In the genomic region with DNA sequence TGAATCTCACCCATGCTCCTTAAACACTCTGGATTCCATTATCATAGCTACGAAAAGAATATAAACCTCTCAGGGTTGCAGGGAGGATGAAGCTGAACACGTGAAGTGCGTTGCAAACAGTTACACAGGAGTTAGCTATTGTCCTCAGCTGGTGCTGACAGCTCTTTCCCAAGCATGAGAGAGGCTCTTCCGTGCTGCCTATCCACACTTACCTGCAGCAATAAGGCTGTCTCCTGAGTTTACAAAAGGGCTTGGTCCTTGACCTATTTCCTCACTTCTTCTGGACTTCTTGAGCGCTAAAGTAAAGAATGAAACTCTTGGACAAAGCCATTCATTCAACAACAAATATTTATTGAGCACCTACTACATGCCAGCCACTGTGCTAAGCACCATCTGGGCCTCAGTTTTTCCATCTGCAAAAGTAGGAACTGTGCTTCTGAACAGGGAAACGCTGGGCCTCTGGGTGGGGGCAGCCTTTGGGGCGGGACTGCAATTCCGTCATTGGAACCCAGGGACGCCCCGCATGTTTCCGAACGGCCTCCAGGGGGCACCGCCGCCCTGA, we compare ENCODE assay signal across 8 cellular contexts. TPM values are rescaled to one million over a fixed set of nuclear protein-coding genes. Genes with fewer than 3 reads are reported as not detected.
DNase-seq lines count a peak whose midpoint lies in the region; ATAC-seq and TF ChIP-seq lines count a peak whose summit lies in the region.

No MANE protein-coding gene starts in this region.

- no peaks in the 10 kb centered on the region for H3K9me3 Mint-ChIP-seq in activated T-helper 2 cell treated with anti-CD3 and anti-CD28 coated beads, Interferon-gamma antibody, Interleukin-2, Interleukin-4, amounts not matched to agents 10 μg/mL and 5 μg/mL and 100 μg/mL, durations not matched to agents 14 hours and 24 hours and 36 hours
- H3K9me3 Mint-ChIP-seq in neural crest cell = no peaks in the 10 kb centered on the region

- H3K36me3 ChIP-seq in NT2/D1 (ENCODE audit: insufficient read depth, insufficient read length, low read length) = peaks cover 18% of the 10 kb centered on the region

- intact Hi-C loops in activated T-helper 2 cell treated with anti-CD3 and anti-CD28 coated beads, Interferon-gamma antibody, Interleukin-2, Interleukin-4, amounts not matched to agents 10 μg/mL and 5 μg/mL and 100 μg/mL, durations not matched to agents 14 hours and 24 hours and 36 hours (cut with micrococcal nuclease) = loop anchor here (1.0 to 5.0 kb wide), 4 partner anchors 69 to 166 kb away; a partner anchor contains a TSS

- peaks cover 47% of the 10 kb centered on the region; the same call in 1 of the 2 replicates for H3K9me3 ChIP-seq in NT2/D1 (ENCODE audit: insufficient read depth, low read length)

- DNase-seq in DMS153 (lab: John Stamatoyannopoulos, UW) (peak; percentile 67), HFF-Myc (ENCODE audit: extremely low read depth, low read depth) (peak; percentile 63), NT2/D1 (ENCODE audit: low read depth, low spot score) (peak; percentile 70), fibroblast of pulmonary artery (ENCODE audit: low read depth) (peak; percentile 89), neural crest cell (ENCODE audit: low read depth, low spot score) (peak; percentile 86), substantia nigra (lab: John Stamatoyannopoulos, UW) (peak in 29 of 49 donors; percentile 43 to 90 (median 82))
- DNase-seq in activated T-helper 2 cell treated with anti-CD3 and anti-CD28 coated beads, Interferon-gamma antibody, Interleukin-2, Interleukin-4, amounts not matched to agents 10 μg/mL and 5 μg/mL and 100 μg/mL, durations not matched to agents 14 hours and 24 hours and 36 hours (ENCODE audit: low spot score) = peak; percentile 90

- H3K27ac Mint-ChIP-seq in activated T-helper 2 cell treated with anti-CD3 and anti-CD28 coated beads, Interferon-gamma antibody, Interleukin-2, Interleukin-4, amounts not matched to agents 10 μg/mL and 5 μg/mL and 100 μg/mL, durations not matched to agents 14 hours and 24 hours and 36 hours = peak overlapping the region; percentile 99
- H3K27ac Mint-ChIP-seq in neural crest cell (ENCODE audit: unreplicated experiment) = peak overlapping the region; percentile 99

- H3K4me3 ChIP-seq in HFF-Myc (replicated peaks; ENCODE audit: low read depth, low read length) (peak overlapping the region; percentile 58), NT2/D1 (ENCODE audit: insufficient read length, low read depth) (peak overlapping the region; percentile 68), fibroblast of pulmonary artery (replicated peaks; ENCODE audit: low read depth, low read length) (peak overlapping the region; percentile 84)

- peak overlapping the region; percentile 91 for H3K9ac ChIP-seq in NT2/D1 (ENCODE audit: insufficient read length, low read depth)

- peaks cover 3% of the 10 kb centered on the region for H3K4me1 ChIP-seq in NT2/D1 (ENCODE audit: insufficient read depth, insufficient read length)

- H3K27me3 ChIP-seq in NT2/D1 (ENCODE audit: insufficient read depth, insufficient read length) = no peaks in the 10 kb centered on the region

- ATAC-seq in GM21528 (IDR thresholded peaks at IDR 0.05; ENCODE audit: low FRiP score, unreplicated experiment) = no peak

- peaks cover 21% of the 10 kb centered on the region for H3K36me3 Mint-ChIP-seq in activated T-helper 2 cell treated with anti-CD3 and anti-CD28 coated beads, Interferon-gamma antibody, Interleukin-2, Interleukin-4, amounts not matched to agents 10 μg/mL and 5 μg/mL and 100 μg/mL, durations not matched to agents 14 hours and 24 hours and 36 hours (ENCODE audit: low read depth)
- peaks cover 13% of the 10 kb centered on the region for H3K36me3 Mint-ChIP-seq in neural crest cell (ENCODE audit: low read depth)

- no peaks in the 10 kb centered on the region for H3K27me3 Mint-ChIP-seq in activated T-helper 2 cell treated with anti-CD3 and anti-CD28 coated beads, Interferon-gamma antibody, Interleukin-2, Interleukin-4, amounts not matched to agents 10 μg/mL and 5 μg/mL and 100 μg/mL, durations not matched to agents 14 hours and 24 hours and 36 hours (ENCODE audit: low read depth)
- no peaks in the 10 kb centered on the region for H3K27me3 Mint-ChIP-seq in neural crest cell (ENCODE audit: low read depth)

- peak overlapping the region; percentile 99 for H3K27ac ChIP-seq in substantia nigra (ENCODE audit: low read depth, low read length, poor library complexity, severe bottlenecking)

- peaks cover 18% of the 10 kb centered on the region for H3K4me1 Mint-ChIP-seq in activated T-helper 2 cell treated with anti-CD3 and anti-CD28 coated beads, Interferon-gamma antibody, Interleukin-2, Interleukin-4, amounts not matched to agents 10 μg/mL and 5 μg/mL and 100 μg/mL, durations not matched to agents 14 hours and 24 hours and 36 hours (ENCODE audit: low read depth)
- H3K4me1 Mint-ChIP-seq in neural crest cell = peaks cover 21% of the 10 kb centered on the region

- H3K4me3 Mint-ChIP-seq in activated T-helper 2 cell treated with anti-CD3 and anti-CD28 coated beads, Interferon-gamma antibody, Interleukin-2, Interleukin-4, amounts not matched to agents 10 μg/mL and 5 μg/mL and 100 μg/mL, durations not matched to agents 14 hours and 24 hours and 36 hours (ENCODE audit: low read depth) = peak overlapping the region; percentile 88
- H3K4me3 Mint-ChIP-seq in neural crest cell = peak overlapping the region; percentile 91

- TF ChIP-seq CTCF in HFF-Myc (IDR thresholded peaks at IDR 0.05; ENCODE audit: low read depth, low read length, missing control alignments) (peak; percentile 68), fibroblast of pulmonary artery (IDR thresholded peaks at IDR 0.05; ENCODE audit: low read length, missing control alignments) (peak; percentile 63), neural crest cell (conservative IDR thresholded peaks at IDR 0.05) (peak; percentile 80)

RNA-seq across cellular contexts. Expression of a gene that starts 0.7 kb away (rescaled TPM):
- 70.0 and 77.0 TPM in 2 replicates for total RNA-seq in activated T-helper 2 cell treated with anti-CD3 and anti-CD28 coated beads, Interferon-gamma antibody, Interleukin-2, Interleukin-4, amounts not matched to agents 10 μg/mL and 5 μg/mL and 100 μg/mL, durations not matched to agents 14 hours and 24 hours and 36 hours
- total RNA-seq in neural crest cell = 112 and 117 TPM in 2 replicates

RNA-seq across cellular contexts. Expression of a gene that starts 14.0 kb away (rescaled TPM):
- total RNA-seq in activated T-helper 2 cell treated with anti-CD3 and anti-CD28 coated beads, Interferon-gamma antibody, Interleukin-2, Interleukin-4, amounts not matched to agents 10 μg/mL and 5 μg/mL and 100 μg/mL, durations not matched to agents 14 hours and 24 hours and 36 hours = 19.6 and 22.4 TPM in 2 replicates
- total RNA-seq in neural crest cell = 31.7 and 36.5 TPM in 2 replicates

RNA-seq across cellular contexts. Expression of a gene that starts 16.4 kb away (rescaled TPM):
- 0.09 and 0.16 TPM in 2 replicates for total RNA-seq in activated T-helper 2 cell treated with anti-CD3 and anti-CD28 coated beads, Interferon-gamma antibody, Interleukin-2, Interleukin-4, amounts not matched to agents 10 μg/mL and 5 μg/mL and 100 μg/mL, durations not matched to agents 14 hours and 24 hours and 36 hours
- total RNA-seq in neural crest cell = 0.21 and 0.30 TPM in 2 replicates

RNA-seq across cellular contexts. Expression of a gene that starts 27.8 kb away (rescaled TPM):
- total RNA-seq in activated T-helper 2 cell treated with anti-CD3 and anti-CD28 coated beads, Interferon-gamma antibody, Interleukin-2, Interleukin-4, amounts not matched to agents 10 μg/mL and 5 μg/mL and 100 μg/mL, durations not matched to agents 14 hours and 24 hours and 36 hours = 17.0 and 18.6 TPM in 2 replicates
- 32.3 and 32.7 TPM in 2 replicates for total RNA-seq in neural crest cell

RNA-seq across cellular contexts. Expression of a gene that starts 41.3 kb away (rescaled TPM):
- total RNA-seq in activated T-helper 2 cell treated with anti-CD3 and anti-CD28 coated beads, Interferon-gamma antibody, Interleukin-2, Interleukin-4, amounts not matched to agents 10 μg/mL and 5 μg/mL and 100 μg/mL, durations not matched to agents 14 hours and 24 hours and 36 hours = not detected in 2 replicates
- not detected in 2 replicates for total RNA-seq in neural crest cell
